ENCODE assay signal across 15 cellular contexts in genomic region chr13:106488671-106489070, GRCh38. TPM values are rescaled to one million over a fixed set of nuclear protein-coding genes. Genes with fewer than 3 reads are reported as not detected.
DNase-seq lines count a peak whose midpoint lies in the region; ATAC-seq and TF ChIP-seq lines count a peak whose summit lies in the region.
"Had no signal": no experiment of that assay in that cellular context is flagged by ENCODE, and none has a peak within 500 bp of the region (broad histone marks: within the 10 kb centered on the region; RNA-seq: fewer than 3 reads in every experiment).

No MANE protein-coding gene starts in this region.

- H3K79me2 ChIP-seq in mesendoderm (ENCODE audit: control insufficient read depth, insufficient read depth, low read length) (no peaks in the 10 kb centered on the region), neural progenitor cell (ENCODE audit: low read depth) (peaks cover 23% of the 10 kb centered on the region)

- H3K9ac ChIP-seq in HUES48 (ENCODE audit: low read depth, low read length) (no peak overlapping the region), mesendoderm (ENCODE audit: low read length) (no peak overlapping the region), neural progenitor cell (no peak overlapping the region)

- no peak overlapping the region for H2BK5ac ChIP-seq in mesendoderm (ENCODE audit: low read length)

- H3K9me3 Mint-ChIP-seq in endothelial cell (ENCODE audit: unreplicated experiment), result no peaks in the 10 kb centered on the region
- peaks cover 2% of the 10 kb centered on the region for H3K9me3 Mint-ChIP-seq in neural progenitor cell
- no peaks in the 10 kb centered on the region for H3K9me3 Mint-ChIP-seq in CD8-positive, alpha-beta T cell
- H3K9me3 Mint-ChIP-seq: CD8-positive, alpha-beta memory T cell had no signal

- CTCF ChIA-PET in CD8-positive, alpha-beta T cell (lab: Charles Lee), result no interaction called here

- H3K4me3 ChIP-seq in HUES48 (ENCODE audit: low read depth, low read length) (no peak overlapping the region), mesendoderm (ENCODE audit: low read length) (no peak overlapping the region), neural progenitor cell (no peak overlapping the region), psoas muscle (no peak overlapping the region)
- H3K4me3 ChIP-seq in CD8-positive, alpha-beta T cell (ENCODE audit: low read depth, low read length), result no peak overlapping the region
- H3K4me3 ChIP-seq: HAP-1 had no signal

- H4K5ac ChIP-seq in mesendoderm (ENCODE audit: low read length), result no peak overlapping the region

- POLR2A ChIA-PET in CD8-positive, alpha-beta T cell (lab: Charles Lee), result no interaction called here

- H3K36me3 Mint-ChIP-seq in endothelial cell (ENCODE audit: low read depth, unreplicated experiment) (peaks cover 42% of the 10 kb centered on the region), neural progenitor cell (peaks cover 34% of the 10 kb centered on the region)
- H3K36me3 Mint-ChIP-seq in CD8-positive, alpha-beta T cell, result no peaks in the 10 kb centered on the region
- H3K36me3 Mint-ChIP-seq: CD14-positive monocyte; CD8-positive, alpha-beta memory T cell had no signal

- intact Hi-C loops in CD8-positive, alpha-beta T cell (cut with DNase I, micrococcal nuclease), result no loop called here
- intact Hi-C loops in psoas muscle (cut with DNase I), result no loop called here

- DNase-seq in endothelial cell (ENCODE audit: low spot score), result no peak
- DNase-seq in mesendoderm, result peak; percentile 67
- DNase-seq in neural progenitor cell (ENCODE audit: low spot score), result no peak
- DNase-seq in midbrain (lab: John Stamatoyannopoulos, UW), result no peak
- no peak for DNase-seq in CD8-positive, alpha-beta T cell
- DNase-seq in psoas muscle, result no peak
- DNase-seq in activated gamma-delta T cell (lab: John Stamatoyannopoulos, UW), result no peak
- DNase-seq: Caco-2; CD8-positive, alpha-beta memory T cell; DND-41; GDM1 had no signal

- TF ChIP-seq CTCF in endothelial cell (IDR thresholded peaks at IDR 0.05; ENCODE audit: unreplicated experiment), result no peak
- TF ChIP-seq CTCF in neural progenitor cell (IDR thresholded peaks at IDR 0.05), result no peak
- TF ChIP-seq CTCF in CD8-positive, alpha-beta T cell (IDR thresholded peaks at IDR 0.05), result no peak
- no peak for TF ChIP-seq CTCF in psoas muscle (IDR thresholded peaks at IDR 0.05)

- H3K27ac Mint-ChIP-seq in endothelial cell (ENCODE audit: unreplicated experiment) (peak overlapping the region; percentile 22), neural progenitor cell (no peak overlapping the region)
- no peak overlapping the region for H3K27ac Mint-ChIP-seq in CD8-positive, alpha-beta T cell
- H3K27ac Mint-ChIP-seq: CD14-positive monocyte; CD8-positive, alpha-beta memory T cell; IgD-negative memory B cell had no signal

- no peak overlapping the region for H3K56ac ChIP-seq in mesendoderm (ENCODE audit: low read length)

- H3K4me1 Mint-ChIP-seq in endothelial cell (ENCODE audit: unreplicated experiment), result peaks cover 38% of the 10 kb centered on the region
- H3K4me1 Mint-ChIP-seq in neural progenitor cell, result peaks cover 27% of the 10 kb centered on the region
- H3K4me1 Mint-ChIP-seq in CD8-positive, alpha-beta T cell (ENCODE audit: low read depth), result peaks cover 16% of the 10 kb centered on the region

- ATAC-seq in CD8-positive, alpha-beta T cell, result no peak
- no peak for ATAC-seq in psoas muscle

- H2AK5ac ChIP-seq in mesendoderm (ENCODE audit: low read length), result no peak overlapping the region

- no peak overlapping the region for H3K4ac ChIP-seq in mesendoderm (ENCODE audit: low read depth, low read length)

- no peak overlapping the region for H2AFZ ChIP-seq in neural progenitor cell (replicated peaks)

- no peak overlapping the region for H3K23ac ChIP-seq in mesendoderm (ENCODE audit: low read length)

- peaks cover 57% of the 10 kb centered on the region for H4K20me1 ChIP-seq in neural progenitor cell (ENCODE audit: low read depth)

- H3K36me3 ChIP-seq in HUES48 (ENCODE audit: control insufficient read depth, insufficient read depth, low read length) (peaks cover 24% of the 10 kb centered on the region), mesendoderm (ENCODE audit: control insufficient read depth, insufficient read depth, low read length) (no peaks in the 10 kb centered on the region), neural progenitor cell (no peaks in the 10 kb centered on the region), psoas muscle (ENCODE audit: insufficient read depth in 1 of 2, low read depth in 1 of 2) (peaks cover 4 to 23% of the 10 kb centered on the region in 2 donors)
- no peaks in the 10 kb centered on the region for H3K36me3 ChIP-seq in CD8-positive, alpha-beta T cell (ENCODE audit: insufficient read depth, low read length)

- H3K27ac ChIP-seq in HUES48 (ENCODE audit: low read depth, low read length) (peak overlapping the region; percentile 9), mesendoderm (ENCODE audit: low read depth, low read length) (no peak overlapping the region), neural progenitor cell (peak overlapping the region; percentile 51), psoas muscle (no peak overlapping the region)
- H3K27ac ChIP-seq in CD8-positive, alpha-beta T cell (ENCODE audit: low read depth, low read length), result no peak overlapping the region

- no peaks in the 10 kb centered on the region for H3K9me3 ChIP-seq in HUES48 (ENCODE audit: control insufficient read depth, insufficient read depth, low read length)
- H3K9me3 ChIP-seq in neural progenitor cell (ENCODE audit: low read depth), result no peaks in the 10 kb centered on the region
- no peaks in the 10 kb centered on the region for H3K9me3 ChIP-seq in CD8-positive, alpha-beta T cell (ENCODE audit: low read length)
- no peaks in the 10 kb centered on the region for H3K9me3 ChIP-seq in psoas muscle
- H3K9me3 ChIP-seq: Caco-2, HAP-1 had no signal

- no peak overlapping the region for H3K4me3 Mint-ChIP-seq in endothelial cell (ENCODE audit: unreplicated experiment)
- no peak overlapping the region for H3K4me3 Mint-ChIP-seq in neural progenitor cell
- H3K4me3 Mint-ChIP-seq in CD8-positive, alpha-beta T cell, result no peak overlapping the region
- H3K4me3 Mint-ChIP-seq: CD8-positive, alpha-beta memory T cell; IgD-negative memory B cell had no signal

- H3K79me1 ChIP-seq in mesendoderm (ENCODE audit: low read length), result no peaks in the 10 kb centered on the region

- no peak overlapping the region for H3K18ac ChIP-seq in mesendoderm (ENCODE audit: low read length)

- H3K27me3 Mint-ChIP-seq in endothelial cell (ENCODE audit: unreplicated experiment) (peaks cover 16% of the 10 kb centered on the region), neural progenitor cell (ENCODE audit: insufficient read depth, low read depth) (peaks cover 3% of the 10 kb centered on the region)
- peaks cover 75% of the 10 kb centered on the region for H3K27me3 Mint-ChIP-seq in CD8-positive, alpha-beta T cell (ENCODE audit: low read depth)

- H3K27me3 ChIP-seq in HUES48 (ENCODE audit: control insufficient read depth, insufficient read depth, low read length), result no peaks in the 10 kb centered on the region
- no peaks in the 10 kb centered on the region for H3K27me3 ChIP-seq in mesendoderm (ENCODE audit: insufficient read depth, low read length, poor library complexity)
- no peaks in the 10 kb centered on the region for H3K27me3 ChIP-seq in neural progenitor cell
- peaks cover 3% of the 10 kb centered on the region for H3K27me3 ChIP-seq in CD8-positive, alpha-beta T cell (ENCODE audit: insufficient read depth, low read length)
- H3K27me3 ChIP-seq in psoas muscle (ENCODE audit: insufficient read depth in 3 of 3, low read length in 2 of 3), result no peaks in the 10 kb centered on the region

- H3K4me2 ChIP-seq in mesendoderm (ENCODE audit: low read length) (no peak overlapping the region), neural progenitor cell (no peak overlapping the region)

- H4K8ac ChIP-seq in mesendoderm (ENCODE audit: low read depth, low read length), result no peak overlapping the region

- H2BK15ac ChIP-seq in mesendoderm (replicated peaks; ENCODE audit: low read depth), result no peak overlapping the region

- H3K4me1 ChIP-seq in HUES48 (ENCODE audit: control insufficient read depth, insufficient read depth, low read length), result peaks cover 14% of the 10 kb centered on the region; the same call in 1 of the 2 replicates
- no peaks in the 10 kb centered on the region for H3K4me1 ChIP-seq in mesendoderm (ENCODE audit: control insufficient read depth, low read depth, low read length)
- H3K4me1 ChIP-seq in neural progenitor cell, result no peaks in the 10 kb centered on the region
- no peaks in the 10 kb centered on the region for H3K4me1 ChIP-seq in CD8-positive, alpha-beta T cell (ENCODE audit: insufficient read depth, low read length)
- H3K4me1 ChIP-seq in psoas muscle, result peaks cover 21% of the 10 kb centered on the region
- H3K4me1 ChIP-seq: HAP-1 had no signal

- no CpG with 5 or more reads among the region's 3 CpGs for WGBS in mesendoderm (ENCODE audit: extremely low coverage, insufficient coverage, low lambda C conversion rate)
- 77 to 85% (median 78%) methylated on average over 3 of the region's 3 CpGs for WGBS in psoas muscle, 3 donors

- peaks cover 59% of the 10 kb centered on the region for H3F3A ChIP-seq in neural progenitor cell (ENCODE audit: low read depth)

- H2BK120ac ChIP-seq in mesendoderm (ENCODE audit: low read depth, low read length), result no peak overlapping the region

RNA-seq across cellular contexts. Expression of gene EFNB2, which starts 46.8 kb away (rescaled TPM):
- total RNA-seq in endothelial cell (ENCODE audit: unreplicated experiment), result 353 TPM
- 29.5 TPM for polyA plus RNA-seq in mesendoderm (2013, experiment 1 of 2)
- 30.1 TPM for polyA plus RNA-seq in mesendoderm (2013, experiment 2 of 2)
- total RNA-seq in neural progenitor cell (ENCODE audit: low replicate concordance), result 88.7 and 101 TPM in 2 replicates
- under 1 TPM; 0.57 to 0.61 TPM for total RNA-seq in CD8-positive, alpha-beta T cell
- total RNA-seq in psoas muscle, result 10 to 100 TPM in 1 of 4 donors, 1 to 10 TPM in 3; 6.6 to 10.8 (median 9.4) TPM
- 1 to 10 TPM; 5.8 to 9.2 (median 6.7) TPM for polyA plus RNA-seq in psoas muscle
- polyA plus RNA-seq: CD14-positive monocyte had no signal

Comparison
In these comparisons a context has a peak if more than half of its experiments do, and no peak if none do; other contexts are left out.
1. H3K27ac ChIP-seq: peak in HUES48 (single experiment) and neural progenitor cell (single experiment); none in mesendoderm (single experiment), CD8-positive, alpha-beta T cell (single experiment) and psoas muscle (single experiment).
2. RNA of gene EFNB2, which starts 46.8 kb away (total RNA-seq): 353 TPM in endothelial cell (single experiment), 88.7 to 101 TPM in neural progenitor cell and 6.6 to 10.8 TPM in psoas muscle; 0.57 to 0.61 TPM in CD8-positive, alpha-beta T cell; every median in the first group is over 4 times any median in the second.